Comparison of ENCODE assay signal across 7 cellular contexts in the genomic region with DNA sequence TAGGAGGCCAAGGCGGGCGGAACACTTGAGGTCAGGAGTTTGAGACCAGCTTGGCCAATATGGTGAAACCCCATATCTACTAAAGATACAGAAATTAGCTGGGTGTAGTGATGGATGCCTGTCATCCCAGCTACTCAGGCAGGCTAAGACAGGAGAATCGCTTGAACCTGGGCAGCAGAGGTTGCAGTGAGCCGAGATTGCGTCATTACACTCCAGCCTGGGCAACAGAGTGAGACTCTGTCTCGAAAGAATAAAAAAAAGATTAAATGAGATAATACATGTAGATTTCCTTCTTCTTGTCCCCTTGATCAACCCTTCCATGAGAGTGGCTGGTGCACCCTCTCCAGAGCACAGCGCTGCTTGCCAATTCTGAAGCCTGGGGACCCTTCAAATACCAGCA.
"Had no signal": no experiment of that assay in that cellular context is flagged by ENCODE, and none has a peak within 500 bp of the region (broad histone marks: within the 10 kb centered on the region; RNA-seq: fewer than 3 reads in every experiment).

No MANE protein-coding gene starts in this region.

- H3K4me3 ChIP-seq: GM23248 had no signal

- H3K27ac ChIP-seq: GM23248, HL-60 had no signal

- H3K9ac ChIP-seq: GM23248 had no signal

- FAIRE-seq: H54 had no signal

- H2AFZ ChIP-seq: GM23248 had no signal

- DNase-seq: GM23248, GOT3, H9, HCEC 1CT, KG1 had no signal
